ENCODE assay signal across 4 cellular contexts in the genomic region with DNA sequence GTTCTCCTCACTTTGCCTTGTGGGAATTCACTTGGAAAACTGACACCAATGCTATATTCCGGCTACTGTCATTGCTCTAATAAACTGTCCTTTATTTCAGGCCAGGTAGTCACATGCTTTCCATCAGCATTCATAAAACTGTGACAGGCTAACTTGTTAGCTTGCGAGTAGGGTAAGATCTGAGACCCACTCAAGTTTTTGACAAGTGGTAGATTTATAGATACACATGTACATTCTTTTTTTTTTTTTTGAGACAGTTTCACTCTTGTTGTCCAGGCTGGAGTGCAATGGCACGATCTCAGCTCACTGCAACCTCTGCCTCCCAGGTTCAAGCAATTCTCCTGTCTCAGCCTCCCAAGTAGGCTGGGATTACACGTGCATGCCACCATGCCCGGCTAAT. TPM values are rescaled to one million over a fixed set of nuclear protein-coding genes. Genes with fewer than 3 reads are reported as not detected.
DNase-seq lines count a peak whose midpoint lies in the region; ATAC-seq and TF ChIP-seq lines count a peak whose summit lies in the region.
"Not testable (repeated sequence)": the region's sequence is repeated elsewhere in the genome, so short reads cannot be mapped to it uniquely, and the experiment has no call there.

No MANE protein-coding gene starts in this region.

- H3K27ac Mint-ChIP-seq in activated CD8-positive, alpha-beta T cell treated with anti-CD3 and anti-CD28 coated beads, Interleukin-2, amount 10 ng/mL, durations not matched to agents 7 days and 5 days: peak overlapping the region; percentile 50
- peak overlapping the region; percentile 94 for H3K27ac Mint-ChIP-seq in stimulated activated naive CD8-positive, alpha-beta T cell treated with anti-CD3 and anti-CD28 coated beads, Interleukin-15, Interleukin-2, amounts not matched to agents 100 ng/mL and 50 ng/mL, for 24 hours

- POLR2A ChIA-PET in activated CD8-positive, alpha-beta T cell treated with anti-CD3 and anti-CD28 coated beads, Interleukin-2, amount 10 ng/mL, durations not matched to agents 7 days and 5 days (lab: Charles Lee): interaction anchor here (0.9 to 2.6 kb wide), 5 partner anchors 10 to 79 kb away, joined by 3 to 9 read pairs (median 3); a partner anchor contains a TSS

- not testable (repeated sequence) for ATAC-seq in activated CD8-positive, alpha-beta T cell treated with anti-CD3 and anti-CD28 coated beads, Interleukin-2, amount 10 ng/mL, durations not matched to agents 7 days and 5 days

- TF ChIP-seq CTCF in left ventricle myocardium inferior (IDR thresholded peaks at IDR 0.05; ENCODE audit: borderline replicate concordance): not testable (repeated sequence)

- not testable (repeated sequence) for DNase-seq in activated CD8-positive, alpha-beta T cell treated with anti-CD3 and anti-CD28 coated beads, Interleukin-2, amount 10 ng/mL, durations not matched to agents 7 days and 5 days; left ventricle myocardium inferior

- not testable (repeated sequence) for H3K4me1 ChIP-seq in HUES6 (ENCODE audit: control insufficient read depth, insufficient read depth, low read length)
- peaks cover 43% of the 10 kb centered on the region for H3K4me1 ChIP-seq in left ventricle myocardium inferior

- not testable (repeated sequence) for H3K27ac ChIP-seq in HUES6 (ENCODE audit: low read depth, low read length); left ventricle myocardium inferior (replicated peaks)

- H3K27me3 Mint-ChIP-seq in activated CD8-positive, alpha-beta T cell treated with anti-CD3 and anti-CD28 coated beads, Interleukin-2, amount 10 ng/mL, durations not matched to agents 7 days and 5 days (ENCODE audit: low read depth); stimulated activated naive CD8-positive, alpha-beta T cell treated with anti-CD3 and anti-CD28 coated beads, Interleukin-15, Interleukin-2, amounts not matched to agents 100 ng/mL and 50 ng/mL, for 24 hours: not testable (repeated sequence)

- H3K36me3 ChIP-seq in HUES6 (ENCODE audit: control insufficient read depth, insufficient read depth, low read length) (peaks cover 41% of the 10 kb centered on the region), left ventricle myocardium inferior (peaks cover 39% of the 10 kb centered on the region)

- H3K4me3 Mint-ChIP-seq in activated CD8-positive, alpha-beta T cell treated with anti-CD3 and anti-CD28 coated beads, Interleukin-2, amount 10 ng/mL, durations not matched to agents 7 days and 5 days: peak overlapping the region; percentile 100
- H3K4me3 Mint-ChIP-seq in stimulated activated naive CD8-positive, alpha-beta T cell treated with anti-CD3 and anti-CD28 coated beads, Interleukin-15, Interleukin-2, amounts not matched to agents 100 ng/mL and 50 ng/mL, for 24 hours: peak overlapping the region; percentile 92

- H3K4me3 ChIP-seq in HUES6 (ENCODE audit: low read depth, low read length) (peak overlapping the region; percentile 71; the same call in 1 of the 2 replicates), left ventricle myocardium inferior (peak overlapping the region; percentile 99)

- H3K4me1 Mint-ChIP-seq in activated CD8-positive, alpha-beta T cell treated with anti-CD3 and anti-CD28 coated beads, Interleukin-2, amount 10 ng/mL, durations not matched to agents 7 days and 5 days (ENCODE audit: low read depth): peaks cover 38% of the 10 kb centered on the region
- H3K4me1 Mint-ChIP-seq in stimulated activated naive CD8-positive, alpha-beta T cell treated with anti-CD3 and anti-CD28 coated beads, Interleukin-15, Interleukin-2, amounts not matched to agents 100 ng/mL and 50 ng/mL, for 24 hours (ENCODE audit: low read depth): peaks cover 25% of the 10 kb centered on the region

- intact Hi-C loops in left ventricle myocardium inferior (cut with micrococcal nuclease): not testable (repeated sequence)

- H3K9ac ChIP-seq in HUES6 (ENCODE audit: low read length): peak overlapping the region; percentile 95

- not testable (repeated sequence) for H3K9me3 Mint-ChIP-seq in activated CD8-positive, alpha-beta T cell treated with anti-CD3 and anti-CD28 coated beads, Interleukin-2, amount 10 ng/mL, durations not matched to agents 7 days and 5 days (ENCODE audit: insufficient read depth); stimulated activated naive CD8-positive, alpha-beta T cell treated with anti-CD3 and anti-CD28 coated beads, Interleukin-15, Interleukin-2, amounts not matched to agents 100 ng/mL and 50 ng/mL, for 24 hours

- CTCF ChIA-PET in activated CD8-positive, alpha-beta T cell treated with anti-CD3 and anti-CD28 coated beads, Interleukin-2, amount 10 ng/mL, durations not matched to agents 7 days and 5 days (lab: Charles Lee): interaction anchor here (0.9 to 3.1 kb wide), 2 partner anchors 14 to 20 kb away, joined by 4 to 22 read pairs; no protein-coding TSS in a partner anchor

- peaks cover 23% of the 10 kb centered on the region for H3K36me3 Mint-ChIP-seq in activated CD8-positive, alpha-beta T cell treated with anti-CD3 and anti-CD28 coated beads, Interleukin-2, amount 10 ng/mL, durations not matched to agents 7 days and 5 days (ENCODE audit: low read depth)
- H3K36me3 Mint-ChIP-seq in stimulated activated naive CD8-positive, alpha-beta T cell treated with anti-CD3 and anti-CD28 coated beads, Interleukin-15, Interleukin-2, amounts not matched to agents 100 ng/mL and 50 ng/mL, for 24 hours (ENCODE audit: low read depth): peaks cover 28% of the 10 kb centered on the region

- H3K9me3 ChIP-seq in HUES6 (ENCODE audit: control insufficient read depth, insufficient read depth, low read depth, low read length); left ventricle myocardium inferior (replicated peaks): not testable (repeated sequence)

- H3K27me3 ChIP-seq in HUES6 (ENCODE audit: control insufficient read depth, insufficient read depth, low read length); left ventricle myocardium inferior (ENCODE audit: low read depth): not testable (repeated sequence)

RNA-seq across cellular contexts. Expression of a gene that starts 1.7 kb away (rescaled TPM):
- 10 to 100 TPM; 81.3 to 82.4 TPM for total RNA-seq in activated CD8-positive, alpha-beta T cell treated with anti-CD3 and anti-CD28 coated beads, Interleukin-2, amount 10 ng/mL, durations not matched to agents 7 days and 5 days
- total RNA-seq in left ventricle myocardium inferior: 32.1 TPM

RNA-seq across cellular contexts. Expression of a gene that starts 5.9 kb away (rescaled TPM):
- total RNA-seq in activated CD8-positive, alpha-beta T cell treated with anti-CD3 and anti-CD28 coated beads, Interleukin-2, amount 10 ng/mL, durations not matched to agents 7 days and 5 days: 10 to 100 TPM; 38.9 to 43.4 TPM
- total RNA-seq in left ventricle myocardium inferior: 25.1 TPM

RNA-seq across cellular contexts. Expression of a gene that starts 15.2 kb away (rescaled TPM):
- total RNA-seq in activated CD8-positive, alpha-beta T cell treated with anti-CD3 and anti-CD28 coated beads, Interleukin-2, amount 10 ng/mL, durations not matched to agents 7 days and 5 days: 1 to 10 TPM; 1.7 to 1.9 TPM
- 10.1 TPM for total RNA-seq in left ventricle myocardium inferior

RNA-seq across cellular contexts. Expression of a gene that starts 22.2 kb away (rescaled TPM):
- 100 to 1,000 TPM in 1 of 2 experiments, 10 to 100 TPM in 1; 91.0 to 104 TPM for total RNA-seq in activated CD8-positive, alpha-beta T cell treated with anti-CD3 and anti-CD28 coated beads, Interleukin-2, amount 10 ng/mL, durations not matched to agents 7 days and 5 days
- 89.2 TPM for total RNA-seq in left ventricle myocardium inferior

RNA-seq across cellular contexts. Expression of a gene that starts 33.5 kb away (rescaled TPM):
- 10 to 100 TPM; 72.0 to 74.4 TPM for total RNA-seq in activated CD8-positive, alpha-beta T cell treated with anti-CD3 and anti-CD28 coated beads, Interleukin-2, amount 10 ng/mL, durations not matched to agents 7 days and 5 days
- total RNA-seq in left ventricle myocardium inferior: 47.3 TPM
